Comparison of ENCODE assay signal across 1 cellular context in the genomic region with DNA sequence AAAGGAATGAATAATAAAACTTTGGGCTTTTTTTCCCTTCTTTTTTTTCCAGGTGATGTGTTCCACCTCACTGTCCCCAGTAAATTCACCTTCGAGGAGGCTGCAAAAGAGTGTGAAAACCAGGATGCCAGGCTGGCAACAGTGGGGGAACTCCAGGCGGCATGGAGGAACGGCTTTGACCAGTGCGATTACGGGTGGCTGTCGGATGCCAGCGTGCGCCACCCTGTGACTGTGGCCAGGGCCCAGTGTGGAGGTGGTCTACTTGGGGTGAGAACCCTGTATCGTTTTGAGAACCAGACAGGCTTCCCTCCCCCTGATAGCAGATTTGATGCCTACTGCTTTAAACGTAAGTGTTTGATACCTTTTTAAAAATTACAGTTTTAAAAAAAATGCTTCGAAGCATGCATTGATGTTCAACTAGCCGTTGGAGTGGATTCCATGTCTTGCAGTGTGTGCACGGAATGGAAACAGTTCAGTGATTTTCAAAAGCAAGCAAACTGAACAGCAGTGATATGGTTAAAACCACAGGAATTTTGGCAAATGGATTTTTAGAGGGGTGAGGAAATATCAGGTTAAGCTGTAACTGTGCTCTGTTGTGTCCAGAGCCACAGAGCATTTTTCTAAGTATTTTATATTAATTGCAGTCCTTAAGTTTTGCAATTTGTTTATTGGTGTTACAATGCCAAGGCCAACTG.
TF ChIP-seq lines count a peak whose summit lies in the region.

No MANE protein-coding gene starts in this region.

TF ChIP-seq in GM23338, 12 proteins besides CTCF, POLR2A, EP300 and RAD21:
- TF ChIP-seq, protein P1, sequence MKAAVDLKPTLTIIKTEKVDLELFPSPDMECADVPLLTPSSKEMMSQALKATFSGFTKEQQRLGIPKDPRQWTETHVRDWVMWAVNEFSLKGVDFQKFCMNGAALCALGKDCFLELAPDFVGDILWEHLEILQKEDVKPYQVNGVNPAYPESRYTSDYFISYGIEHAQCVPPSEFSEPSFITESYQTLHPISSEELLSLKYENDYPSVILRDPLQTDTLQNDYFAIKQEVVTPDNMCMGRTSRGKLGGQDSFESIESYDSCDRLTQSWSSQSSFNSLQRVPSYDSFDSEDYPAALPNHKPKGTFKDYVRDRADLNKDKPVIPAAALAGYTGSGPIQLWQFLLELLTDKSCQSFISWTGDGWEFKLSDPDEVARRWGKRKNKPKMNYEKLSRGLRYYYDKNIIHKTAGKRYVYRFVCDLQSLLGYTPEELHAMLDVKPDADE (IDR thresholded peaks at IDR 0.05), result no peak
- TF ChIP-seq ZNF331 (CRISPR knock-in tag; IDR thresholded peaks at IDR 0.05; ENCODE audit: low read depth) (no peak), JUNB (IDR thresholded peaks at IDR 0.05; ENCODE audit: unreplicated experiment) (no peak)
